In the genomic region with DNA sequence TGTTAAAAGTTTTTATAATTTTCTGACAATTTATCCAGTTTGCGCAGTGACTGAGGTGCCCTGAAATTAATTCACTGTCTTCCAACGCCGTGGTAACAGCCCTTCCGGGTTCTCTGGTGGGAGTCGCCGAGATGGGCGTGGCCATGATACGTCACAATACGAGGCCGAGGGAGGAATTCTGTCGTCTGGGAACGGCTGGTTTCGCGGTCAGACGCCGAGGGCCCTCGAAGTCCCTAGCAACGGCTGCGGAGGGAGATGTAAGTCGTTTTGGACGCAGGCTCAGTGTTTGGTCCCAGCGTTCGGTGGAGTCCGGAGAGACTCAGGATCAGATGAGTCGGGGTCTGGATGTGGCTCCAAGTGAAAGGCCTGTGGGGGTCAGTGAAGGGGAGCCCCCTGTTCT, we compare ENCODE assay signal across 1 cellular context.
TF ChIP-seq lines count a peak whose summit lies in the region.

No MANE protein-coding gene starts in this region.

TF ChIP-seq in IMR-90, 13 proteins besides CTCF, POLR2A, EP300 and RAD21 (continued from another document):
- TF ChIP-seq ELK1 (IDR thresholded peaks at IDR 0.05; ENCODE audit: borderline replicate concordance, low read depth, low read length): no peak
- TF ChIP-seq FOS (IDR thresholded peaks at IDR 0.05; ENCODE audit: low read depth, low read length): no peak
